Comparison of ENCODE assay signal across 14 cellular contexts in the genomic region with DNA sequence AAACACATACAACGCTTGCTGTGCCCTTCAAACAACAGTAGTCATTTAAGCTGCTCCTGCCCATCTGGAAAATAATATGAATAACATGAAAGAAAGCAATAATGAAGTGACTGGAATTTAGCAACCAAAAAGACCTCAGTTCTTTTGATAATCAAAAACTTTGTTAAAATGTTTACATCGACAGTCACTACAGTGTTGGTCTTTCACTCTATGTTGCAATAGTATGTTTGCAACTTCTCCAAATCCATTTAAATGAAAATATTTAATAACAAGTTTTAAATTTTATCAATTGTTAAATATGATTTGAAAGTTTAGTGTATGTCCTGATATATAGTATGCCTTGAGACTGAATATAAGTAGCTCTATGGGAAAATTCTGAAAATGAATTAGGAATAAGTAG.
DNase-seq lines count a peak whose midpoint lies in the region; ATAC-seq lines count a peak whose summit lies in the region.
"Had no signal": no experiment of that assay in that cellular context is flagged by ENCODE, and none has a peak within 500 bp of the region (broad histone marks: within the 10 kb centered on the region; RNA-seq: fewer than 3 reads in every experiment).

No MANE protein-coding gene starts in this region.

- peaks cover 74% of the 10 kb centered on the region for H3K4me1 ChIP-seq in effector memory CD4-positive, alpha-beta T cell (ENCODE audit: control insufficient read depth, insufficient read depth, low read length, poor library complexity, severe bottlenecking)

- no peaks in the 10 kb centered on the region for H3K9me3 Mint-ChIP-seq in activated T-cell treated with anti-CD3 and anti-CD28 coated beads, Interleukin-2, amount 50 U/mL, for 4 hours
- no peaks in the 10 kb centered on the region for H3K9me3 Mint-ChIP-seq in T-cell
- peaks cover 0 to 5% of the 10 kb centered on the region in 2 donors for H3K9me3 Mint-ChIP-seq in stimulated activated naive CD8-positive, alpha-beta T cell treated with anti-CD3 and anti-CD28 coated beads, Interleukin-15, amount 100 ng/mL, for 72 hours

- DNase-seq in activated T-cell treated with anti-CD3 and anti-CD28 coated beads, Interleukin-2, amount 50 U/mL, for 4 hours: no peak
- DNase-seq in activated T-cell treated with anti-CD3 and anti-CD28 coated beads for 4 hours: no peak
- no peak for DNase-seq in T-cell
- DNase-seq in effector memory CD4-positive, alpha-beta T cell: no peak
- DNase-seq in stimulated activated naive CD8-positive, alpha-beta T cell treated with anti-CD3 and anti-CD28 coated beads, Interleukin-15, amount 100 ng/mL, for 72 hours: no peak
- DNase-seq in retina: no peak
- DNase-seq: brain microvascular endothelial cell; DMS53; NCI-H2171; SHP77 treated with DMSO at 0.1 percent for 48 hours; stimulated activated CD4-positive, alpha-beta T cell treated with anti-CD3 and anti-CD28 coated beads, Interleukin-12 subunit alpha, Interleukin-12 subunit beta, amount 100 ng/mL, for 4 hours; testis had no signal

- H3K4me3 Mint-ChIP-seq in activated T-cell treated with anti-CD3 and anti-CD28 coated beads, Interleukin-2, amount 50 U/mL, for 4 hours: peak overlapping the region; percentile 44
- peak overlapping the region; percentile 34 to 91 (median 90) for H3K4me3 Mint-ChIP-seq in T-cell
- peak overlapping the region; percentile 42 to 84 for H3K4me3 Mint-ChIP-seq in stimulated activated naive CD8-positive, alpha-beta T cell treated with anti-CD3 and anti-CD28 coated beads, Interleukin-15, amount 100 ng/mL, for 72 hours

- peaks cover 19% of the 10 kb centered on the region for H3K36me3 Mint-ChIP-seq in activated T-cell treated with anti-CD3 and anti-CD28 coated beads, Interleukin-2, amount 50 U/mL, for 4 hours (ENCODE audit: insufficient read depth)
- H3K36me3 Mint-ChIP-seq in T-cell: peaks cover 20% of the 10 kb centered on the region

- H3K4me3 ChIP-seq in effector memory CD4-positive, alpha-beta T cell (ENCODE audit: insufficient read depth, low read depth, low read length, poor library complexity, severe bottlenecking): no peak overlapping the region
- H3K4me3 ChIP-seq: testis had no signal

- H3K27me3 Mint-ChIP-seq in activated T-cell treated with anti-CD3 and anti-CD28 coated beads, Interleukin-2, amount 50 U/mL, for 4 hours (ENCODE audit: low read depth): no peaks in the 10 kb centered on the region
- no peaks in the 10 kb centered on the region for H3K27me3 Mint-ChIP-seq in T-cell
- no peaks in the 10 kb centered on the region for H3K27me3 Mint-ChIP-seq in stimulated activated naive CD8-positive, alpha-beta T cell treated with anti-CD3 and anti-CD28 coated beads, Interleukin-15, amount 100 ng/mL, for 72 hours

- POLR2A ChIA-PET in T-cell (lab: Charles Lee): interaction anchor here (0.7 to 1.7 kb wide), 5 partner anchors 56 to 109 kb away, joined by 3 to 6 read pairs (median 4); no protein-coding TSS in a partner anchor

- no peaks in the 10 kb centered on the region for H3K9me3 ChIP-seq in effector memory CD4-positive, alpha-beta T cell (ENCODE audit: control insufficient read depth, low read length)
- H3K9me3 ChIP-seq: testis had no signal

- no peaks in the 10 kb centered on the region for H3K27me3 ChIP-seq in effector memory CD4-positive, alpha-beta T cell (replicated peaks; ENCODE audit: control insufficient read depth, insufficient read depth, low read length, poor library complexity, severe bottlenecking)
- H3K27me3 ChIP-seq: brain microvascular endothelial cell, testis had no signal

- no peak for ATAC-seq in activated T-cell treated with anti-CD3 and anti-CD28 coated beads, Interleukin-2, amount 50 U/mL, for 4 hours
- ATAC-seq in T-cell (replicated peaks in 1 of 4) (no peak), GM19395 (IDR thresholded peaks at IDR 0.05; ENCODE audit: unreplicated experiment) (no peak), GM21515 (IDR thresholded peaks at IDR 0.05; ENCODE audit: unreplicated experiment) (no peak)
- ATAC-seq in stimulated activated naive CD8-positive, alpha-beta T cell treated with anti-CD3 and anti-CD28 coated beads, Interleukin-15, amount 100 ng/mL, for 72 hours: no peak

- peak overlapping the region; percentile 81 for H3K27ac ChIP-seq in effector memory CD4-positive, alpha-beta T cell (ENCODE audit: insufficient read depth, low read length, poor library complexity, severe bottlenecking)
- H3K27ac ChIP-seq: brain microvascular endothelial cell, testis had no signal

- peaks cover 18% of the 10 kb centered on the region for H3K36me3 ChIP-seq in effector memory CD4-positive, alpha-beta T cell (ENCODE audit: control insufficient read depth, insufficient read depth, low read length)
- H3K36me3 ChIP-seq: brain microvascular endothelial cell had no signal

- CTCF ChIA-PET in T-cell (lab: Charles Lee): interaction anchor here in 1 of 2 donors (1.3 kb wide), 1 partner anchor 10 kb away, joined by 5 read pairs; no protein-coding TSS in a partner anchor

- peak overlapping the region; percentile 96 to 99 for H3K27ac Mint-ChIP-seq in T-cell
- peak overlapping the region; percentile 0 to 79 for H3K27ac Mint-ChIP-seq in stimulated activated naive CD8-positive, alpha-beta T cell treated with anti-CD3 and anti-CD28 coated beads, Interleukin-15, amount 100 ng/mL, for 72 hours

- H3K4me1 Mint-ChIP-seq in activated T-cell treated with anti-CD3 and anti-CD28 coated beads, Interleukin-2, amount 50 U/mL, for 4 hours (ENCODE audit: low read depth): peaks cover 89% of the 10 kb centered on the region
- peaks cover 90 to 94% (median 90%) of the 10 kb centered on the region in 3 donors for H3K4me1 Mint-ChIP-seq in T-cell
- H3K4me1 Mint-ChIP-seq in stimulated activated naive CD8-positive, alpha-beta T cell treated with anti-CD3 and anti-CD28 coated beads, Interleukin-15, amount 100 ng/mL, for 72 hours: peaks cover 95% of the 10 kb centered on the region
